ENCODE assay signal across 8 cellular contexts in genomic region chr19:2274937-2275535, GRCh38. TPM values are rescaled to one million over a fixed set of nuclear protein-coding genes. Genes with fewer than 3 reads are reported as not detected.
A peak's percentile ranks its signal among the peaks of the same experiment; 100 is the strongest.
DNase-seq lines count a peak whose midpoint lies in the region; ATAC-seq and TF ChIP-seq lines count a peak whose summit lies in the region.

No MANE protein-coding gene starts in this region.

- H2AFZ ChIP-seq in H9 (ENCODE audit: low read length) (no peak overlapping the region), PC-9 (no peak overlapping the region), smooth muscle cell (ENCODE audit: low read depth) (no peak overlapping the region)

- H3K56ac ChIP-seq in H9 (ENCODE audit: insufficient read length, low read depth, low read length): no peak overlapping the region

- no peak overlapping the region for H3K4me3 ChIP-seq in PC-9
- no peak overlapping the region for H3K4me3 ChIP-seq in iPS DF 6.9 (ENCODE audit: low read length)
- H3K4me3 ChIP-seq in smooth muscle cell: no peak overlapping the region

- ATAC-seq in GM18517 (IDR thresholded peaks at IDR 0.05; ENCODE audit: unreplicated experiment) (no peak), HG03442 (IDR thresholded peaks at IDR 0.05; ENCODE audit: unreplicated experiment) (no peak)

- no peak overlapping the region for H2BK20ac ChIP-seq in H9 (ENCODE audit: low read depth, low read length, poor library complexity, severe bottlenecking)

- peaks cover 6% of the 10 kb centered on the region; the same call in 1 of the 2 replicates for H3K36me3 ChIP-seq in PC-9 (ENCODE audit: low read depth)
- H3K36me3 ChIP-seq in iPS DF 6.9 (ENCODE audit: control insufficient read depth, insufficient read depth, low read length): peaks cover 13% of the 10 kb centered on the region
- no peaks in the 10 kb centered on the region for H3K36me3 ChIP-seq in smooth muscle cell (ENCODE audit: low read depth)

- H2BK15ac ChIP-seq in H9 (ENCODE audit: low read depth, low read length): no peak overlapping the region

- H3K23ac ChIP-seq in H9 (ENCODE audit: insufficient read length, low read depth, low read length): no peak overlapping the region

- H4K20me1 ChIP-seq in H9 (ENCODE audit: control insufficient read depth, insufficient read depth, insufficient read length) (peaks cover 2% of the 10 kb centered on the region), PC-9 (ENCODE audit: insufficient read depth) (peaks cover 37% of the 10 kb centered on the region), smooth muscle cell (ENCODE audit: low read depth) (peaks cover 89% of the 10 kb centered on the region)

- no peak overlapping the region for H2AK5ac ChIP-seq in H9 (ENCODE audit: insufficient read length, low read length)

- intact Hi-C loops in PC-9 (cut with micrococcal nuclease; ENCODE audit: unreplicated experiment): no loop called here

- no peak overlapping the region for H3K14ac ChIP-seq in H9 (ENCODE audit: insufficient read depth, low read length)

- H3K27ac Mint-ChIP-seq in H9: peak overlapping the region in 2 of 3 experiments; percentile 68 to 79; a peak in 3 of 7 replicates
- H3K27ac Mint-ChIP-seq in brain: peak overlapping the region; percentile 48 to 81 (median 79)

- POLR2A ChIA-PET in PC-9 (lab: Charles Lee; ENCODE audit: unreplicated experiment): interaction anchor here (0.6 to 0.7 kb wide), 2 partner anchors 7 to 41 kb away, joined by 4 to 6 read pairs; no protein-coding TSS in a partner anchor

- no peak overlapping the region for H3K4ac ChIP-seq in H9 (ENCODE audit: low read depth, low read length)

- no peak overlapping the region for H2BK12ac ChIP-seq in H9 (ENCODE audit: insufficient read length, low read depth, low read length)

- H3K4me3 Mint-ChIP-seq in H9: peak overlapping the region in 1 of 2 experiments; percentile 57; a peak in 2 of 5 replicates
- H3K4me3 Mint-ChIP-seq in brain: peak overlapping the region; percentile 58 to 77 (median 67)

- H3K27me3 Mint-ChIP-seq in H9 (ENCODE audit: low read depth) (peaks cover 2% of the 10 kb centered on the region; the same call in 1 of the 2 replicates), brain (peaks cover 4% of the 10 kb centered on the region)

- no peak overlapping the region for H2BK120ac ChIP-seq in H9 (ENCODE audit: low read depth, low read length, poor library complexity, severe bottlenecking)

- peak; percentile 72 for DNase-seq in COLO829 (ENCODE audit: low spot score)
- peak; percentile 82 for DNase-seq in H9
- DNase-seq in PC-9: no peak
- DNase-seq in iPS DF 6.9 (ENCODE audit: low read depth, low spot score): peak; percentile 68
- no peak for DNase-seq in smooth muscle cell (lab: John Stamatoyannopoulos, UW; ENCODE audit: unreplicated experiment)

- H2BK5ac ChIP-seq in H9 (ENCODE audit: insufficient read length, low read length): no peak overlapping the region

- peaks cover 21 to 37% (median 25%) of the 10 kb centered on the region in 3 experiments for H3K36me3 Mint-ChIP-seq in H9 (ENCODE audit: insufficient read depth in 1 of 3, low read depth in 3 of 3)
- peaks cover 23% of the 10 kb centered on the region for H3K36me3 Mint-ChIP-seq in brain

- no peaks in the 10 kb centered on the region for H3K79me1 ChIP-seq in H9 (ENCODE audit: insufficient read depth, low read depth, low read length, poor library complexity, severe bottlenecking)

- H3T11ph ChIP-seq in H9 (ENCODE audit: low read length): no peak overlapping the region

- BruUV-seq in PC-9 (replicated peaks; lab: Mats Ljungman, UMichigan): no TSS peak

- no peak overlapping the region for H4K8ac ChIP-seq in H9 (replicated peaks; ENCODE audit: insufficient read length, low read depth, low read length)

- H3K18ac ChIP-seq in H9 (ENCODE audit: insufficient read length, low read depth, low read length): no peak overlapping the region

- no peaks in the 10 kb centered on the region for H3K9me2 ChIP-seq in PC-9 (ENCODE audit: insufficient read depth)

- H3K4me2 ChIP-seq in H9 (ENCODE audit: insufficient read depth, insufficient read length, low read length) (no peak overlapping the region), PC-9 (no peak overlapping the region), smooth muscle cell (no peak overlapping the region)

- no CpG with 5 or more reads among the region's 16 CpGs for WGBS in H9 (ENCODE audit: extremely low coverage, insufficient read length, low lambda C conversion rate)
- WGBS in iPS DF 6.9 (ENCODE audit: insufficient coverage, insufficient read length): no CpG with 5 or more reads among the region's 16 CpGs
- WGBS in smooth muscle cell (ENCODE audit: low lambda C conversion rate): 68% methylated on average over 16 of the region's 16 CpGs

- H3K4me1 Mint-ChIP-seq in H9 (peaks cover 20 to 25% of the 10 kb centered on the region in 2 experiments), brain (peaks cover 38% of the 10 kb centered on the region)

- H4K91ac ChIP-seq in H9 (ENCODE audit: insufficient read length, low read depth, low read length): no peak overlapping the region

- no peaks in the 10 kb centered on the region; a peak in 2 of 5 replicates for H3K9me3 Mint-ChIP-seq in H9
- peaks cover 0 to 3% (median 0%) of the 10 kb centered on the region in 5 experiments for H3K9me3 Mint-ChIP-seq in brain

- H3K9me3 ChIP-seq in H9 (ENCODE audit: control insufficient read depth, low read depth, low read length) (no peaks in the 10 kb centered on the region), PC-9 (ENCODE audit: insufficient read depth, low read depth) (no peaks in the 10 kb centered on the region), iPS DF 6.9 (ENCODE audit: control insufficient read depth, insufficient read depth, low read length) (no peaks in the 10 kb centered on the region), smooth muscle cell (replicated peaks; ENCODE audit: low read depth) (no peaks in the 10 kb centered on the region)

- H3K27me3 ChIP-seq in H9 (ENCODE audit: insufficient read depth, low read length): no peaks in the 10 kb centered on the region
- no peaks in the 10 kb centered on the region for H3K27me3 ChIP-seq in PC-9 (ENCODE audit: insufficient read depth, low read depth)
- H3K27me3 ChIP-seq in iPS DF 6.9 (ENCODE audit: control insufficient read depth, insufficient read depth, low read length): no peaks in the 10 kb centered on the region
- no peaks in the 10 kb centered on the region for H3K27me3 ChIP-seq in smooth muscle cell (ENCODE audit: low read depth)

- peak; percentile 75 for TF ChIP-seq CTCF in H9 (conservative IDR thresholded peaks at IDR 0.05)
- peak; percentile 49 for TF ChIP-seq CTCF in PC-9 (conservative IDR thresholded peaks at IDR 0.05)
- TF ChIP-seq CTCF in brain (conservative IDR thresholded peaks at IDR 0.05): peak; percentile 69 to 78
- peak; percentile 47 for TF ChIP-seq CTCF in smooth muscle cell (IDR thresholded peaks at IDR 0.05; ENCODE audit: borderline replicate concordance, insufficient read depth, poor library complexity, severe bottlenecking)

- H3F3A ChIP-seq in PC-9 (ENCODE audit: insufficient read depth, low read depth): peaks cover 32% of the 10 kb centered on the region
- H3F3A ChIP-seq in smooth muscle cell (ENCODE audit: low read depth): peaks cover 34% of the 10 kb centered on the region

- H3K23me2 ChIP-seq in H9 (ENCODE audit: insufficient read length, low read depth, low read length, poor library complexity, severe bottlenecking): peaks cover 4% of the 10 kb centered on the region

- CTCF ChIA-PET in PC-9 (lab: Charles Lee): no interaction called here

- H3K4me1 ChIP-seq in H9 (ENCODE audit: insufficient read depth, low read length) (0 out of 2 replicates have a peak, but pooled peaks cover 2% of the 10 kb centered on the region), PC-9 (replicated peaks; ENCODE audit: insufficient read depth) (peaks cover 15% of the 10 kb centered on the region; the same call in 1 of the 2 replicates), iPS DF 6.9 (ENCODE audit: control insufficient read depth, insufficient read depth, low read length) (peaks cover 6% of the 10 kb centered on the region), smooth muscle cell (ENCODE audit: low read depth) (peaks cover 24% of the 10 kb centered on the region)

- no peak overlapping the region for H4K5ac ChIP-seq in H9 (ENCODE audit: insufficient read length, low read depth, low read length)

- H3K79me2 ChIP-seq in H9 (ENCODE audit: insufficient read depth, low read length) (peaks cover 17% of the 10 kb centered on the region; the same call in 1 of the 2 replicates), PC-9 (ENCODE audit: low read depth) (peaks cover 43% of the 10 kb centered on the region), smooth muscle cell (ENCODE audit: low read depth) (peaks cover 50% of the 10 kb centered on the region)

- no peak overlapping the region for H3K9ac ChIP-seq in H9 (ENCODE audit: extremely low read depth, insufficient read length, low read length)
- no peak overlapping the region for H3K9ac ChIP-seq in smooth muscle cell (ENCODE audit: low read depth)

- no peak overlapping the region for H3K27ac ChIP-seq in H9 (ENCODE audit: insufficient read length, low read depth, low read length)
- no peak overlapping the region for H3K27ac ChIP-seq in PC-9
- no peak overlapping the region for H3K27ac ChIP-seq in iPS DF 6.9 (ENCODE audit: low read length)
- no peak overlapping the region for H3K27ac ChIP-seq in smooth muscle cell (ENCODE audit: low read depth)

RNA-seq across cellular contexts. Expression of gene PEAK3, which starts 6.9 kb away (rescaled TPM):
- total RNA-seq in H9 (2021): not detected in 2 replicates
- total RNA-seq in PC-9 (2021): not detected in 2 replicates
- polyA plus RNA-seq in brain (ENCODE audit: insufficient read depth, low read depth, low replicate concordance): not detected
- not detected in 2 replicates for total RNA-seq in smooth muscle cell
- polyA plus RNA-seq in smooth muscle cell: 0.37 and 0.71 TPM in 2 replicates

RNA-seq across cellular contexts. Expression of gene JSRP1, which starts 18.8 kb away (rescaled TPM):
- total RNA-seq in H9 (2021) (0.90 and 1.1 TPM in 2 replicates), PC-9 (2021) (1.1 and 1.4 TPM in 2 replicates), smooth muscle cell (not detected in 2 replicates)
- polyA plus RNA-seq in brain (ENCODE audit: insufficient read depth, low read depth, low replicate concordance) (5.7 TPM), smooth muscle cell (0.59 TPM in 1 of 2 replicates, not detected in the other)

RNA-seq across cellular contexts. Expression of gene AMH, which starts 25.9 kb away (rescaled TPM):
- total RNA-seq in H9 (2021) (70.2 and 70.7 TPM in 2 replicates), PC-9 (2021) (6.9 and 8.1 TPM in 2 replicates), smooth muscle cell (2.9 and 3.5 TPM in 2 replicates)
- polyA plus RNA-seq in brain (ENCODE audit: insufficient read depth, low read depth, low replicate concordance) (23.2 TPM), smooth muscle cell (12.6 and 20.7 TPM in 2 replicates)

RNA-seq across cellular contexts. Expression of gene LINGO3, which starts 32.9 kb away (rescaled TPM):
- 0.28 and 0.61 TPM in 2 replicates for total RNA-seq in H9 (2021)
- 0.18 TPM in 1 of 2 replicates, not detected in the other for total RNA-seq in PC-9 (2021)
- 3.2 TPM for polyA plus RNA-seq in brain (ENCODE audit: insufficient read depth, low read depth, low replicate concordance)
- total RNA-seq in smooth muscle cell: not detected in 2 replicates
- polyA plus RNA-seq in smooth muscle cell: 0.31 and 1.2 TPM in 2 replicates

RNA-seq across cellular contexts. Expression of gene SF3A2, which starts 38.4 kb away (rescaled TPM):
- 166 and 167 TPM in 2 replicates for total RNA-seq in H9 (2021)
- 73.5 and 83.0 TPM in 2 replicates for total RNA-seq in PC-9 (2021)
- polyA plus RNA-seq in brain (ENCODE audit: insufficient read depth, low read depth, low replicate concordance): 300 TPM
- total RNA-seq in smooth muscle cell: 8.4 and 28.5 TPM in 2 replicates
- polyA plus RNA-seq in smooth muscle cell: 63.0 and 78.1 TPM in 2 replicates

Comparison
In these comparisons a context has a peak if more than half of its experiments do, and no peak if none do; other contexts are left out.
1. DNase-seq: peak in COLO829 (single experiment), H9 (single experiment) and iPS DF 6.9 (single experiment); none in PC-9 (0 of 2) and smooth muscle cell (single experiment).
2. Peak in every context shown above with its lines, with median percentiles within 50 percentile points of each other: CTCF ChIP-seq.